23 cellular contexts compared by ENCODE assay signal in genomic region chr6:96420294-96420693, GRCh38.
A peak's percentile ranks its signal among the peaks of the same experiment; 100 is the strongest.
DNase-seq lines count a peak whose midpoint lies in the region; ATAC-seq lines count a peak whose summit lies in the region.
"Had no signal": no experiment of that assay in that cellular context is flagged by ENCODE, and none has a peak within 500 bp of the region (broad histone marks: within the 10 kb centered on the region; RNA-seq: fewer than 3 reads in every experiment).

No MANE protein-coding gene starts in this region.

- in situ Hi-C loops in G401 (cut with HindIII; ENCODE audit: low sequenced_read_pairs), result no loop called here

- no peaks in the 10 kb centered on the region for H3K36me3 ChIP-seq in aorta (ENCODE audit: control insufficient read depth in 1 of 2, insufficient read depth in 2 of 2, low read length in 1 of 2)
- H3K36me3 ChIP-seq: Peyer's patch had no signal

- H3K27ac ChIP-seq in aorta (ENCODE audit: low read depth in 1 of 2, low read length in 2 of 2), result no peak overlapping the region
- H3K27ac ChIP-seq: A549, Peyer's patch had no signal

- intact Hi-C loops in aorta (cut with DNase I), result no loop called here

- no peaks in the 10 kb centered on the region for H3K9me3 ChIP-seq in aorta (ENCODE audit: control insufficient read depth, low read length)
- H3K9me3 ChIP-seq: A549, SK-N-SH had no signal

- 74 to 79% methylated on average over 1 of the region's 1 CpG for WGBS in aorta, 2 donors

- ATAC-seq in GM19023 (IDR thresholded peaks at IDR 0.05; ENCODE audit: unreplicated experiment) (no peak), aorta (ENCODE audit: low FRiP score) (no peak)
- ATAC-seq: A549, HCT116, T-helper 17 cell had no signal

- H3K4me3 ChIP-seq in aorta (ENCODE audit: low read length in 2 of 2), result no peak overlapping the region
- H3K4me3 ChIP-seq: A549, Peyer's patch had no signal

- no peaks in the 10 kb centered on the region for H3K4me1 ChIP-seq in aorta (ENCODE audit: control insufficient read depth in 1 of 2, insufficient read depth in 2 of 2, low read length in 2 of 2)
- H3K4me1 ChIP-seq: A549, Caco-2, Peyer's patch had no signal

- H3K27me3 ChIP-seq in aorta (ENCODE audit: control insufficient read depth in 1 of 2, insufficient read depth in 2 of 2, low read length in 1 of 2), result peaks cover 0 to 2% of the 10 kb centered on the region in 2 donors
- H3K27me3 ChIP-seq: Peyer's patch had no signal

- peak; percentile 14 for DNase-seq in COR-L47 (lab: John Stamatoyannopoulos, UW)
- peak; percentile 83 for DNase-seq in G401 (ENCODE audit: low spot score)
- DNase-seq in NCI-H2081 treated with DMSO at 0.1 percent for 48 hours (lab: John Stamatoyannopoulos, UW), result peak; percentile 0
- DNase-seq in cerebellar cortex (ENCODE audit: low spot score), result peak; percentile 81
- DNase-seq in dermis blood vessel endothelial cell, result no peak
- DNase-seq in aorta, result no peak
- DNase-seq: Caco-2; CD4-positive, alpha-beta memory T cell; GF-D8; Kasumi-1; NCI-H187 treated with DMSO at 0.1 percent for 48 hours; NCI-H345; NCI-H526; OCI-M1; Peyer's patch; SIG-M5; SK-N-SH; SW 1271; T-helper 17 cell; T1000 had no signal

Comparison
In these comparisons a context has a peak if more than half of its experiments do, and no peak if none do; other contexts are left out.
1. DNase-seq: peak in COR-L47 (single experiment), G401 (single experiment), NCI-H2081 treated with DMSO at 0.1 percent for 48 hours (single experiment) and cerebellar cortex (single experiment); none in dermis blood vessel endothelial cell (single experiment) and aorta (0 of 2).